In genomic region chr5:81850932-81851331, GRCh38 we compare ENCODE assay signal across 8 cellular contexts.
DNase-seq lines count a peak whose midpoint lies in the region; ATAC-seq lines count a peak whose summit lies in the region.

No MANE protein-coding gene starts in this region.

- peak overlapping the region; percentile 96 for H3K27ac Mint-ChIP-seq in activated T-helper 1 cell treated with anti-CD3 and anti-CD28 coated beads, Interleukin-12 subunit alpha, Interleukin-12 subunit beta, Interleukin-2, Interleukin-4 antibody, amounts not matched to agents 30 ng/mL and 10 ng/mL and 1 ng/mL, durations not matched to agents 14 hours and 24 hours and 36 hours
- H3K27ac Mint-ChIP-seq in stimulated activated memory B cell treated with anti-CD40 and anti-IgM and Interleukin-4, amounts not matched to agents 10 μg/mL and 1 μg/mL and 100 μg/mL, for 72 hours = peak overlapping the region; percentile 19

- no peaks in the 10 kb centered on the region for H3K27me3 ChIP-seq in HUES48 (ENCODE audit: control insufficient read depth, insufficient read depth, low read length)
- H3K27me3 ChIP-seq in iPS-15b (ENCODE audit: control insufficient read depth, insufficient read depth, low read length) = no peaks in the 10 kb centered on the region

- intact Hi-C loops in activated T-helper 1 cell treated with anti-CD3 and anti-CD28 coated beads, Interleukin-12 subunit alpha, Interleukin-12 subunit beta, Interleukin-2, Interleukin-4 antibody, amounts not matched to agents 30 ng/mL and 10 ng/mL and 1 ng/mL, durations not matched to agents 14 hours and 24 hours and 36 hours (cut with micrococcal nuclease) = loop anchor here (1.0 to 10.0 kb wide), 11 partner anchors 72 to 1226 kb away; partner anchors contain the start of genes RPS23, SSBP2, TMEM167A and XRCC4

- H3K36me3 ChIP-seq in HUES48 (ENCODE audit: control insufficient read depth, insufficient read depth, low read length) (no peaks in the 10 kb centered on the region), iPS-15b (ENCODE audit: control insufficient read depth, insufficient read depth, low read length) (no peaks in the 10 kb centered on the region)

- ATAC-seq in stimulated activated memory B cell treated with anti-CD40 and anti-IgM and Interleukin-4, amounts not matched to agents 10 μg/mL and 1 μg/mL and 100 μg/mL, for 72 hours = no peak
- ATAC-seq in GM18873 (IDR thresholded peaks at IDR 0.05; ENCODE audit: low FRiP score, unreplicated experiment) (no peak), HG02642 (IDR thresholded peaks at IDR 0.05; ENCODE audit: poor library complexity, unreplicated experiment) (no peak)

- H3K4me3 Mint-ChIP-seq in activated T-helper 1 cell treated with anti-CD3 and anti-CD28 coated beads, Interleukin-12 subunit alpha, Interleukin-12 subunit beta, Interleukin-2, Interleukin-4 antibody, amounts not matched to agents 30 ng/mL and 10 ng/mL and 1 ng/mL, durations not matched to agents 14 hours and 24 hours and 36 hours = peak overlapping the region; percentile 94
- H3K4me3 Mint-ChIP-seq in stimulated activated memory B cell treated with anti-CD40 and anti-IgM and Interleukin-4, amounts not matched to agents 10 μg/mL and 1 μg/mL and 100 μg/mL, for 72 hours = peak overlapping the region; percentile 76

- H3K9ac ChIP-seq in HUES48 (ENCODE audit: low read depth, low read length) (peak overlapping the region; percentile 50; the same call in 1 of the 2 replicates), iPS-15b (ENCODE audit: low read depth, low read length) (peak overlapping the region; percentile 61)

- H3K36me3 Mint-ChIP-seq in activated T-helper 1 cell treated with anti-CD3 and anti-CD28 coated beads, Interleukin-12 subunit alpha, Interleukin-12 subunit beta, Interleukin-2, Interleukin-4 antibody, amounts not matched to agents 30 ng/mL and 10 ng/mL and 1 ng/mL, durations not matched to agents 14 hours and 24 hours and 36 hours (ENCODE audit: low read depth) = no peaks in the 10 kb centered on the region
- no peaks in the 10 kb centered on the region for H3K36me3 Mint-ChIP-seq in stimulated activated memory B cell treated with anti-CD40 and anti-IgM and Interleukin-4, amounts not matched to agents 10 μg/mL and 1 μg/mL and 100 μg/mL, for 72 hours

- no peak for DNase-seq in activated T-helper 1 cell treated with anti-CD3 and anti-CD28 coated beads, Interleukin-12 subunit alpha, Interleukin-12 subunit beta, Interleukin-2, Interleukin-4 antibody, amounts not matched to agents 30 ng/mL and 10 ng/mL and 1 ng/mL, durations not matched to agents 14 hours and 24 hours and 36 hours (ENCODE audit: low spot score)
- DNase-seq in GF-D8 (lab: John Stamatoyannopoulos, UW) (no peak), NK-92 (lab: John Stamatoyannopoulos, UW; ENCODE audit: unreplicated experiment) (no peak)

- peaks cover 1% of the 10 kb centered on the region for H3K27me3 Mint-ChIP-seq in activated T-helper 1 cell treated with anti-CD3 and anti-CD28 coated beads, Interleukin-12 subunit alpha, Interleukin-12 subunit beta, Interleukin-2, Interleukin-4 antibody, amounts not matched to agents 30 ng/mL and 10 ng/mL and 1 ng/mL, durations not matched to agents 14 hours and 24 hours and 36 hours (ENCODE audit: insufficient read depth)
- H3K27me3 Mint-ChIP-seq in stimulated activated memory B cell treated with anti-CD40 and anti-IgM and Interleukin-4, amounts not matched to agents 10 μg/mL and 1 μg/mL and 100 μg/mL, for 72 hours = no peaks in the 10 kb centered on the region

- H3K4me1 Mint-ChIP-seq in activated T-helper 1 cell treated with anti-CD3 and anti-CD28 coated beads, Interleukin-12 subunit alpha, Interleukin-12 subunit beta, Interleukin-2, Interleukin-4 antibody, amounts not matched to agents 30 ng/mL and 10 ng/mL and 1 ng/mL, durations not matched to agents 14 hours and 24 hours and 36 hours (ENCODE audit: low read depth) = peaks cover 40% of the 10 kb centered on the region
- H3K4me1 Mint-ChIP-seq in stimulated activated memory B cell treated with anti-CD40 and anti-IgM and Interleukin-4, amounts not matched to agents 10 μg/mL and 1 μg/mL and 100 μg/mL, for 72 hours = peaks cover 26% of the 10 kb centered on the region

- H3K4me3 ChIP-seq in HUES48 (ENCODE audit: low read depth, low read length) = peak overlapping the region; percentile 52
- H3K4me3 ChIP-seq in iPS-15b (ENCODE audit: low read depth, low read length) = peak overlapping the region; percentile 57

- H3K27ac ChIP-seq in HUES48 (ENCODE audit: low read depth, low read length) = peak overlapping the region; percentile 95

- H3K9me3 ChIP-seq in HUES48 (ENCODE audit: control insufficient read depth, insufficient read depth, low read length) (no peaks in the 10 kb centered on the region), iPS-15b (ENCODE audit: control insufficient read depth, insufficient read depth, low read length) (no peaks in the 10 kb centered on the region)

- no peaks in the 10 kb centered on the region for H3K9me3 Mint-ChIP-seq in activated T-helper 1 cell treated with anti-CD3 and anti-CD28 coated beads, Interleukin-12 subunit alpha, Interleukin-12 subunit beta, Interleukin-2, Interleukin-4 antibody, amounts not matched to agents 30 ng/mL and 10 ng/mL and 1 ng/mL, durations not matched to agents 14 hours and 24 hours and 36 hours
- H3K9me3 Mint-ChIP-seq in stimulated activated memory B cell treated with anti-CD40 and anti-IgM and Interleukin-4, amounts not matched to agents 10 μg/mL and 1 μg/mL and 100 μg/mL, for 72 hours = no peaks in the 10 kb centered on the region

- H3K4me1 ChIP-seq in HUES48 (ENCODE audit: control insufficient read depth, insufficient read depth, low read length) (peaks cover 48% of the 10 kb centered on the region), iPS-15b (ENCODE audit: control insufficient read depth, insufficient read depth, low read length) (peaks cover 38% of the 10 kb centered on the region)
